In genomic region chr15:48647963-48648362, GRCh38 we compare ENCODE assay signal across 11 cellular contexts. TPM values are rescaled to one million over a fixed set of nuclear protein-coding genes. Genes with fewer than 3 reads are reported as not detected.
DNase-seq lines count a peak whose midpoint lies in the region; ATAC-seq and TF ChIP-seq lines count a peak whose summit lies in the region.
"Had no signal": no experiment of that assay in that cellular context is flagged by ENCODE, and none has a peak within 500 bp of the region (broad histone marks: within the 10 kb centered on the region; RNA-seq: fewer than 3 reads in every experiment).

No MANE protein-coding gene starts in this region.

- no peaks in the 10 kb centered on the region for H4K20me1 ChIP-seq in fibroblast of lung (ENCODE audit: control insufficient read depth, extremely low read depth, insufficient read depth, low read length)

- H3K9me3 ChIP-seq in RWPE2 (ENCODE audit: severe bottlenecking) (no peaks in the 10 kb centered on the region), fibroblast of lung (ENCODE audit: control insufficient read depth, insufficient read depth, low read depth, low read length) (no peaks in the 10 kb centered on the region)

- no peaks in the 10 kb centered on the region for H3K27me3 ChIP-seq in RWPE2 (ENCODE audit: insufficient read depth, poor library complexity, severe bottlenecking)
- H3K27me3 ChIP-seq in fibroblast of lung (ENCODE audit: control insufficient read depth, insufficient read depth, low read length), result no peaks in the 10 kb centered on the region

- no peak for DNase-seq in GM12865 (ENCODE audit: low read depth)
- DNase-seq in RWPE2 (ENCODE audit: low spot score), result no peak
- DNase-seq in fibroblast of lung (ENCODE audit: low read depth in 2 of 2), result peak; percentile 48 to 49
- DNase-seq in pons (ENCODE audit: low spot score), result peak; percentile 61
- no peak for DNase-seq in DMS153 treated with DMSO at 0.1 percent for 48 hours (lab: John Stamatoyannopoulos, UW; ENCODE audit: unreplicated experiment)
- DNase-seq in stimulated activated CD4-positive, alpha-beta T cell treated with anti-CD3 and anti-CD28 coated beads, Interleukin-4, amount 100 ng/mL, for 24 hours, result no peak
- DNase-seq: left cardiac atrium, NCI-H2081 treated with DMSO at 0.1 percent for 48 hours, SHP77 treated with DMSO at 0.1 percent for 48 hours had no signal

- peak; percentile 0 for TF ChIP-seq CTCF in GM12865 (IDR thresholded peaks at IDR 0.05; ENCODE audit: insufficient read depth, low read depth, low read length, missing control alignments)
- TF ChIP-seq CTCF in RWPE2 (IDR thresholded peaks at IDR 0.05; ENCODE audit: poor library complexity, severe bottlenecking), result peak; percentile 16
- TF ChIP-seq CTCF in fibroblast of lung (conservative IDR thresholded peaks at IDR 0.05 in 1 of 2, IDR thresholded peaks at IDR 0.05 in 1 of 2; ENCODE audit: low read depth in 1 of 2, low read length in 2 of 2), result peak; percentile 38 to 51

- no peak overlapping the region for H3K9ac ChIP-seq in fibroblast of lung (ENCODE audit: insufficient read depth, low read length)

- no peak overlapping the region for H3K27ac ChIP-seq in RWPE2 (ENCODE audit: poor library complexity, severe bottlenecking)
- no peak overlapping the region for H3K27ac ChIP-seq in fibroblast of lung (ENCODE audit: insufficient read depth, low read length)

- peaks cover 25% of the 10 kb centered on the region for H3K79me2 ChIP-seq in fibroblast of lung (ENCODE audit: control insufficient read depth, insufficient read depth, low read length)

- no peak overlapping the region for H3K4me2 ChIP-seq in fibroblast of lung (ENCODE audit: extremely low read depth, insufficient read depth, low read length)

- H3K4me1 ChIP-seq in RWPE2 (ENCODE audit: insufficient read depth, poor library complexity, severe bottlenecking) (peaks cover 4% of the 10 kb centered on the region), fibroblast of lung (ENCODE audit: control insufficient read depth, extremely low read depth, insufficient read depth, low read length) (peaks cover 5% of the 10 kb centered on the region)

- H3K36me3 ChIP-seq in RWPE2 (ENCODE audit: low read depth) (no peaks in the 10 kb centered on the region), fibroblast of lung (ENCODE audit: control insufficient read depth, insufficient read depth, low read length) (no peaks in the 10 kb centered on the region)

- no peak overlapping the region for H2AFZ ChIP-seq in fibroblast of lung (ENCODE audit: low read length)

- H3K4me3 ChIP-seq in GM12865 (ENCODE audit: low read depth, low read length) (no peak overlapping the region), RWPE2 (ENCODE audit: severe bottlenecking) (no peak overlapping the region), fibroblast of lung (replicated peaks in 1 of 4; ENCODE audit: control extremely low read depth in 1 of 4, insufficient read depth in 1 of 4, low read depth in 3 of 4, low read length in 4 of 4) (no peak overlapping the region)

- ATAC-seq in RWPE2 (ENCODE audit: low read depth) (no peak), HG02970 (IDR thresholded peaks at IDR 0.05; ENCODE audit: low FRiP score, unreplicated experiment) (no peak), HG02798 (IDR thresholded peaks at IDR 0.05; ENCODE audit: poor library complexity, unreplicated experiment) (no peak)
- ATAC-seq: left cardiac atrium had no signal

RNA-seq across cellular contexts. Expression of gene FBN1, which starts 2.5 kb away (rescaled TPM):
- 260 and 446 TPM in 2 replicates for total RNA-seq in fibroblast of lung
- polyA plus RNA-seq in fibroblast of lung, result 243 and 368 TPM in 2 replicates
- polyA plus RNA-seq in fibroblast of lung (2012), result 144 and 241 TPM in 2 replicates
- polyA minus RNA-seq in fibroblast of lung (ENCODE audit: low replicate concordance), result 316 and 342 TPM in 2 replicates

Comparison
In these comparisons a context has a peak if more than half of its experiments do, and no peak if none do; other contexts are left out.
1. DNase-seq: peak in fibroblast of lung (2 of 2) and pons (single experiment); none in GM12865 (single experiment), RWPE2 (single experiment), DMS153 treated with DMSO at 0.1 percent for 48 hours (single experiment) and stimulated activated CD4-positive, alpha-beta T cell treated with anti-CD3 and anti-CD28 coated beads, Interleukin-4, amount 100 ng/mL, for 24 hours (single experiment).
2. Peak in every context shown above with its lines, with median percentiles within 50 percentile points of each other: CTCF ChIP-seq.